ENCODE assay signal across 25 cellular contexts in genomic region chr2:65136253-65136652, GRCh38. TPM values are rescaled to one million over a fixed set of nuclear protein-coding genes. Genes with fewer than 3 reads are reported as not detected.
DNase-seq lines count a peak whose midpoint lies in the region; ATAC-seq and TF ChIP-seq lines count a peak whose summit lies in the region.
"Had no signal": no experiment of that assay in that cellular context is flagged by ENCODE, and none has a peak within 500 bp of the region (broad histone marks: within the 10 kb centered on the region; RNA-seq: fewer than 3 reads in every experiment).

No MANE protein-coding gene starts in this region.

- peak overlapping the region; percentile 44 for H3K27ac ChIP-seq in C4-2B
- peak overlapping the region; percentile 68 for H3K27ac ChIP-seq in VCaP
- no peak overlapping the region for H3K27ac ChIP-seq in left lung
- H3K27ac ChIP-seq in gastrocnemius medialis, result no peak overlapping the region
- H3K27ac ChIP-seq: SJSA1 had no signal

- TF ChIP-seq CTCF in C4-2B (conservative IDR thresholded peaks at IDR 0.05) (no peak), VCaP (conservative IDR thresholded peaks at IDR 0.05) (no peak), left lung (IDR thresholded peaks at IDR 0.05) (no peak), osteocyte (IDR thresholded peaks at IDR 0.05) (no peak), gastrocnemius medialis (IDR thresholded peaks at IDR 0.05 in 4 of 5, conservative IDR thresholded peaks at IDR 0.05 in 1 of 5) (no peak)

- DNase-seq in left lung (no peak), osteocyte (ENCODE audit: extremely low spot score, unreplicated experiment) (no peak), gastrocnemius medialis (no peak), H4 (ENCODE audit: low spot score) (no peak)
- no peak for DNase-seq in activated CD4-positive, alpha-beta memory T cell treated with anti-CD3 and anti-CD28 coated beads for 36 hours
- DNase-seq: 8988T; CD4-positive, alpha-beta T cell; DMS53; H7; HFFc6; NCI-H1092; NCI-H1436; NCI-H187; NCI-H2081 treated with DMSO at 0.1 percent for 48 hours; NCI-H2171; NCI-H226; NCI-H510A; NCI-H69; Right ventricle myocardium superior; RPMI8226 had no signal

- TF ChIP-seq POLR2A in gastrocnemius medialis (IDR thresholded peaks at IDR 0.05), result no peak

- H3K27ac Mint-ChIP-seq in osteocyte (ENCODE audit: unreplicated experiment), result peak overlapping the region; percentile 32
- H3K27ac Mint-ChIP-seq in activated CD4-positive, alpha-beta memory T cell treated with anti-CD3 and anti-CD28 coated beads for 36 hours, result no peak overlapping the region
- H3K27ac Mint-ChIP-seq: CD4-positive, alpha-beta T cell; HFFc6; IgD-negative memory B cell had no signal

- no peaks in the 10 kb centered on the region for H3K36me3 Mint-ChIP-seq in osteocyte (ENCODE audit: unreplicated experiment)
- no peaks in the 10 kb centered on the region for H3K36me3 Mint-ChIP-seq in activated CD4-positive, alpha-beta memory T cell treated with anti-CD3 and anti-CD28 coated beads for 36 hours
- H3K36me3 Mint-ChIP-seq: IgD-negative memory B cell had no signal

- POLR2A ChIA-PET in activated CD4-positive, alpha-beta memory T cell treated with anti-CD3 and anti-CD28 coated beads for 36 hours (lab: Charles Lee), result no interaction called here

- H3K27me3 Mint-ChIP-seq in osteocyte (ENCODE audit: unreplicated experiment), result no peaks in the 10 kb centered on the region
- H3K27me3 Mint-ChIP-seq in activated CD4-positive, alpha-beta memory T cell treated with anti-CD3 and anti-CD28 coated beads for 36 hours, result no peaks in the 10 kb centered on the region
- H3K27me3 Mint-ChIP-seq: CD4-positive, alpha-beta T cell; IgD-negative memory B cell had no signal

- no peaks in the 10 kb centered on the region for H3K9me3 Mint-ChIP-seq in osteocyte (ENCODE audit: unreplicated experiment)
- H3K9me3 Mint-ChIP-seq in activated CD4-positive, alpha-beta memory T cell treated with anti-CD3 and anti-CD28 coated beads for 36 hours, result no peaks in the 10 kb centered on the region
- H3K9me3 Mint-ChIP-seq: CD4-positive, alpha-beta T cell; HFFc6; IgD-negative memory B cell had no signal

- H3K27me3 ChIP-seq in left lung (no peaks in the 10 kb centered on the region), gastrocnemius medialis (no peaks in the 10 kb centered on the region)
- H3K27me3 ChIP-seq: SJSA1 had no signal

- no peaks in the 10 kb centered on the region for H3K9me3 ChIP-seq in left lung
- H3K9me3 ChIP-seq in gastrocnemius medialis, result no peaks in the 10 kb centered on the region
- H3K9me3 ChIP-seq: SJSA1 had no signal

- intact Hi-C loops in left lung (cut with DNase I) (no loop called here), gastrocnemius medialis (cut with DNase I; ENCODE audit: low total_unique reads) (no loop called here)
- intact Hi-C loops in activated CD4-positive, alpha-beta memory T cell treated with anti-CD3 and anti-CD28 coated beads for 36 hours (cut with micrococcal nuclease), result no loop called here

- CTCF ChIA-PET in activated CD4-positive, alpha-beta memory T cell treated with anti-CD3 and anti-CD28 coated beads for 36 hours (lab: Charles Lee), result no interaction called here

- H3K4me3 Mint-ChIP-seq in osteocyte (ENCODE audit: unreplicated experiment), result no peak overlapping the region
- H3K4me3 Mint-ChIP-seq in activated CD4-positive, alpha-beta memory T cell treated with anti-CD3 and anti-CD28 coated beads for 36 hours, result no peak overlapping the region
- H3K4me3 Mint-ChIP-seq: CD4-positive, alpha-beta T cell; HFFc6; IgD-negative memory B cell had no signal

- H3K4me1 ChIP-seq in left lung, result no peaks in the 10 kb centered on the region
- H3K4me1 ChIP-seq in gastrocnemius medialis, result peaks cover under 1% of the 10 kb centered on the region in 2 donors

- peak; percentile 57 for ATAC-seq in left lung
- no peak for ATAC-seq in gastrocnemius medialis
- ATAC-seq in GM18867 (IDR thresholded peaks at IDR 0.05; ENCODE audit: unreplicated experiment), result no peak

- in situ Hi-C loops in gastrocnemius medialis (cut with MboI; ENCODE audit: low sequenced_read_pairs in 4 of 4), result no loop called here

- H3K4me3 ChIP-seq in left lung, result no peak overlapping the region
- H3K4me3 ChIP-seq in gastrocnemius medialis, result no peak overlapping the region
- H3K4me3 ChIP-seq: SJSA1 had no signal

- peaks cover 6% of the 10 kb centered on the region for H3K4me1 Mint-ChIP-seq in osteocyte (ENCODE audit: unreplicated experiment)
- no peaks in the 10 kb centered on the region for H3K4me1 Mint-ChIP-seq in activated CD4-positive, alpha-beta memory T cell treated with anti-CD3 and anti-CD28 coated beads for 36 hours (ENCODE audit: low read depth)

- H3K36me3 ChIP-seq in left lung (no peaks in the 10 kb centered on the region), gastrocnemius medialis (no peaks in the 10 kb centered on the region)
- H3K36me3 ChIP-seq: SJSA1 had no signal

RNA-seq across cellular contexts. Expression of gene RAB1A, which starts 6.3 kb away (rescaled TPM):
- 100 to 1,000 TPM; 160 to 202 TPM for total RNA-seq in left lung
- 128 and 132 TPM in 2 replicates for total RNA-seq in osteocyte
- 10 to 100 TPM; 36.4 to 71.3 (median 43.7) TPM for total RNA-seq in gastrocnemius medialis
- 122 and 143 TPM in 2 replicates for total RNA-seq in H4 (2014; rRNA removed; shearing (Covaris generic))
- 10 to 100 TPM; 84.3 to 84.5 TPM for total RNA-seq in activated CD4-positive, alpha-beta memory T cell treated with anti-CD3 and anti-CD28 coated beads for 36 hours

Comparison
In these comparisons a context has a peak if more than half of its experiments do, and no peak if none do; other contexts are left out.
1. H3K27ac ChIP-seq: peak in C4-2B (single experiment) and VCaP (single experiment); none in left lung (0 of 2) and gastrocnemius medialis (0 of 4).